ENCODE assay signal across 15 cellular contexts in the genomic region with DNA sequence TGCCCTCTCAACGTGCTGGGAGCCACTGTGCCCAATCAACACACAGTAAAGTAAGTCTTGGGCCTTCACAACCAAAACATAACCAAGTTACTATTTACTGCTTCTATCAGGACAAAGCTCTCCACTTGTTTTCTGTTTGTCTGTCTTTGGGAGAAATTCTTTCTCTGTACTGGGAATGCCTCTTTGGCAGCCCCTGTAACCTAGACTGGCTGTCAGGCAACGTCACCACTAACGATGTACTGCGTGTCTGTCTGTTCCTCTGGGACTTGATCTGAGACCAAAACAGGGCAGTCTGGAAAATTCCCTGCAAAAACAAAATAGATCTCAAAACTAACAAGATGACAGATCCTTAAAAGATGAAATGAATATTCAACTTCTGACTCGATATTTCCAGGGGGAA.
DNase-seq lines count a peak whose midpoint lies in the region; ATAC-seq and TF ChIP-seq lines count a peak whose summit lies in the region.
"Had no signal": no experiment of that assay in that cellular context is flagged by ENCODE, and none has a peak within 500 bp of the region (broad histone marks: within the 10 kb centered on the region; RNA-seq: fewer than 3 reads in every experiment).

No MANE protein-coding gene starts in this region.

- no peak for TF ChIP-seq CTCF in sigmoid colon (IDR thresholded peaks at IDR 0.05)

- CTCF ChIA-PET in naive thymus-derived CD4-positive, alpha-beta T cell (lab: Charles Lee), result interaction anchor here (2.2 kb wide), 1 partner anchor 9 kb away, joined by 8 read pairs; no protein-coding TSS in a partner anchor

- H3K9me3 ChIP-seq in sigmoid colon, result no peaks in the 10 kb centered on the region
- H3K9me3 ChIP-seq in naive thymus-derived CD4-positive, alpha-beta T cell (ENCODE audit: control insufficient read depth in 2 of 3, low read length in 3 of 3), result no peaks in the 10 kb centered on the region

- ATAC-seq in Right ventricle myocardium superior (ENCODE audit: poor library complexity) (peak; percentile 67), HG02970 (IDR thresholded peaks at IDR 0.05; ENCODE audit: low FRiP score, unreplicated experiment) (no peak)
- ATAC-seq in naive thymus-derived CD4-positive, alpha-beta T cell, result no peak

- TF ChIP-seq POLR2A in sigmoid colon (IDR thresholded peaks at IDR 0.05), result no peak

- peaks cover 53% of the 10 kb centered on the region for H3K36me3 Mint-ChIP-seq in activated T-helper 2 cell treated with anti-CD3 and anti-CD28 coated beads, Interferon-gamma antibody, Interleukin-2, Interleukin-4, amounts not matched to agents 10 μg/mL and 5 μg/mL and 100 μg/mL, durations not matched to agents 14 hours and 24 hours and 36 hours (ENCODE audit: low read depth)
- peaks cover 10 to 62% (median 15%) of the 10 kb centered on the region in 5 donors for H3K36me3 Mint-ChIP-seq in naive thymus-derived CD4-positive, alpha-beta T cell

- peaks cover 53 to 85% (median 70%) of the 10 kb centered on the region in 4 donors for H3K36me3 ChIP-seq in sigmoid colon
- H3K36me3 ChIP-seq in naive thymus-derived CD4-positive, alpha-beta T cell (ENCODE audit: control insufficient read depth in 2 of 3, insufficient read depth in 3 of 3, low read length in 3 of 3), result peaks cover 0 to 85% (median 0%) of the 10 kb centered on the region in 3 experiments
- H3K36me3 ChIP-seq: neural progenitor cell had no signal

- H3K4me1 Mint-ChIP-seq in activated T-helper 2 cell treated with anti-CD3 and anti-CD28 coated beads, Interferon-gamma antibody, Interleukin-2, Interleukin-4, amounts not matched to agents 10 μg/mL and 5 μg/mL and 100 μg/mL, durations not matched to agents 14 hours and 24 hours and 36 hours (ENCODE audit: low read depth), result peaks cover 3% of the 10 kb centered on the region
- peaks cover 0 to 4% (median 0%) of the 10 kb centered on the region in 7 donors for H3K4me1 Mint-ChIP-seq in naive thymus-derived CD4-positive, alpha-beta T cell
- H3K4me1 Mint-ChIP-seq: B cell, neural progenitor cell had no signal

- POLR2A ChIA-PET in naive thymus-derived CD4-positive, alpha-beta T cell (lab: Charles Lee), result no interaction called here

- H3K27ac Mint-ChIP-seq in activated T-helper 2 cell treated with anti-CD3 and anti-CD28 coated beads, Interferon-gamma antibody, Interleukin-2, Interleukin-4, amounts not matched to agents 10 μg/mL and 5 μg/mL and 100 μg/mL, durations not matched to agents 14 hours and 24 hours and 36 hours, result peak overlapping the region; percentile 15
- peak overlapping the region in 2 of 9 donors; percentile 16 to 41 for H3K27ac Mint-ChIP-seq in naive thymus-derived CD4-positive, alpha-beta T cell
- H3K27ac Mint-ChIP-seq: B cell, H9, neural progenitor cell had no signal

- no peaks in the 10 kb centered on the region for H3K27me3 Mint-ChIP-seq in activated T-helper 2 cell treated with anti-CD3 and anti-CD28 coated beads, Interferon-gamma antibody, Interleukin-2, Interleukin-4, amounts not matched to agents 10 μg/mL and 5 μg/mL and 100 μg/mL, durations not matched to agents 14 hours and 24 hours and 36 hours (ENCODE audit: low read depth)
- H3K27me3 Mint-ChIP-seq in naive thymus-derived CD4-positive, alpha-beta T cell, result no peaks in the 10 kb centered on the region
- H3K27me3 Mint-ChIP-seq: B cell had no signal

- peak overlapping the region; percentile 47 to 65 (median 56) for H3K27ac ChIP-seq in sigmoid colon
- H3K27ac ChIP-seq in naive thymus-derived CD4-positive, alpha-beta T cell (ENCODE audit: low read depth, low read length), result no peak overlapping the region
- H3K27ac ChIP-seq: neural progenitor cell had no signal

- H3K27me3 ChIP-seq in sigmoid colon, result no peaks in the 10 kb centered on the region
- H3K27me3 ChIP-seq in naive thymus-derived CD4-positive, alpha-beta T cell (ENCODE audit: control insufficient read depth in 2 of 2, insufficient read depth in 2 of 2, low read length in 2 of 2), result no peaks in the 10 kb centered on the region
- H3K27me3 ChIP-seq: neural progenitor cell had no signal

- H3K4me1 ChIP-seq in sigmoid colon, result no peaks in the 10 kb centered on the region
- H3K4me1 ChIP-seq in naive thymus-derived CD4-positive, alpha-beta T cell (ENCODE audit: control insufficient read depth in 2 of 2, insufficient read depth in 2 of 2, low read length in 2 of 2), result no peaks in the 10 kb centered on the region

- no peaks in the 10 kb centered on the region for H3K9me3 Mint-ChIP-seq in activated T-helper 2 cell treated with anti-CD3 and anti-CD28 coated beads, Interferon-gamma antibody, Interleukin-2, Interleukin-4, amounts not matched to agents 10 μg/mL and 5 μg/mL and 100 μg/mL, durations not matched to agents 14 hours and 24 hours and 36 hours
- no peaks in the 10 kb centered on the region for H3K9me3 Mint-ChIP-seq in naive thymus-derived CD4-positive, alpha-beta T cell
- H3K9me3 Mint-ChIP-seq: H9, neural progenitor cell had no signal

- H3K4me3 ChIP-seq in sigmoid colon, result no peak overlapping the region
- no peak overlapping the region for H3K4me3 ChIP-seq in naive thymus-derived CD4-positive, alpha-beta T cell (ENCODE audit: low read length)
- H3K4me3 ChIP-seq: neural progenitor cell had no signal

- no peak for TF ChIP-seq EP300 in sigmoid colon (IDR thresholded peaks at IDR 0.05)

- DNase-seq in AG08395 (ENCODE audit: low spot score), result peak; percentile 15
- no peak for DNase-seq in activated T-helper 2 cell treated with anti-CD3 and anti-CD28 coated beads, Interferon-gamma antibody, Interleukin-2, Interleukin-4, amounts not matched to agents 10 μg/mL and 5 μg/mL and 100 μg/mL, durations not matched to agents 14 hours and 24 hours and 36 hours (ENCODE audit: low spot score)
- no peak for DNase-seq in Right ventricle myocardium superior
- DNase-seq in sigmoid colon, result no peak
- DNase-seq in NCI-H774 (lab: John Stamatoyannopoulos, UW), result no peak
- DNase-seq in CD1c-positive myeloid dendritic cell (ENCODE audit: extremely low spot score), result no peak
- DNase-seq in naive thymus-derived CD4-positive, alpha-beta T cell, result no peak
- DNase-seq: activated CD4-positive, CD25-positive, alpha-beta regulatory T cell; EL; foreskin fibroblast; H9; NCI-H2171 had no signal

- intact Hi-C loops in activated T-helper 2 cell treated with anti-CD3 and anti-CD28 coated beads, Interferon-gamma antibody, Interleukin-2, Interleukin-4, amounts not matched to agents 10 μg/mL and 5 μg/mL and 100 μg/mL, durations not matched to agents 14 hours and 24 hours and 36 hours (cut with micrococcal nuclease), result no loop called here
- intact Hi-C loops in Right ventricle myocardium superior (cut with DNase I) (no loop called here), sigmoid colon (cut with DNase I) (no loop called here)
- intact Hi-C loops in naive thymus-derived CD4-positive, alpha-beta T cell (cut with micrococcal nuclease), result no loop called here

- WGBS in sigmoid colon, 2 donors, result 93 to 94% methylated on average over 5 of the region's 5 CpGs

- H3K4me3 Mint-ChIP-seq in activated T-helper 2 cell treated with anti-CD3 and anti-CD28 coated beads, Interferon-gamma antibody, Interleukin-2, Interleukin-4, amounts not matched to agents 10 μg/mL and 5 μg/mL and 100 μg/mL, durations not matched to agents 14 hours and 24 hours and 36 hours (ENCODE audit: low read depth), result no peak overlapping the region
- H3K4me3 Mint-ChIP-seq in naive thymus-derived CD4-positive, alpha-beta T cell, result no peak overlapping the region
- H3K4me3 Mint-ChIP-seq: B cell, H9, neural progenitor cell had no signal
